Comparison of ENCODE assay signal across 30 cellular contexts in genomic region chr14:105846312-105846711, GRCh38.
"Had no signal": no experiment of that assay in that cellular context is flagged by ENCODE, and none has a peak within 500 bp of the region (broad histone marks: within the 10 kb centered on the region; RNA-seq: fewer than 3 reads in every experiment).

No MANE protein-coding gene starts in this region.

- H3K27me3 ChIP-seq: ascending aorta, cardiac muscle cell, colonic mucosa, sigmoid colon, suprapubic skin, tibial nerve had no signal

- H3K27ac ChIP-seq: ascending aorta, cardiac muscle cell, colonic mucosa, dorsolateral prefrontal cortex, pancreas, prostate gland, sigmoid colon, suprapubic skin, tibial nerve, VCaP had no signal

- H3K36me3 ChIP-seq: ascending aorta, cardiac muscle cell, colonic mucosa, pancreas, prostate gland, sigmoid colon, suprapubic skin, tibial nerve had no signal

- H3K4me1 ChIP-seq: ascending aorta, colonic mucosa, pancreas, prostate gland, sigmoid colon, suprapubic skin, tibial nerve had no signal

- DNase-seq: activated CD4-positive, alpha-beta memory T cell treated with anti-CD3 and anti-CD28 coated beads, Interleukin-2, amount 10 ng/mL, durations not matched to agents 7 days and 5 days; activated CD4-positive, alpha-beta T cell treated with anti-CD3 and anti-CD28 coated beads, Interleukin-2, amount 10 ng/mL, durations not matched to agents 7 days and 5 days; activated effector memory CD4-positive, alpha-beta T cell treated with Interleukin-2 at 50 U/mL for 16 hours; activated naive CD4-positive, alpha-beta T cell treated with Interleukin-2 at 50 U/mL for 16 hours; activated T-cell treated with anti-CD3 and anti-CD28 coated beads, Interleukin-2, amount 50 U/mL, for 72 hours; cerebellar nuclear complex; effector memory CD8-positive, alpha-beta T cell; foreskin fibroblast; hippocampal formation; left colon; naive thymus-derived CD4-positive, alpha-beta T cell; nucleus accumbens; retina; sigmoid colon; small intestine; stimulated activated CD4-positive, alpha-beta T cell treated with anti-CD3 and anti-CD28 coated beads, Interleukin-1b, Interleukin-23, amount 100 ng/mL, for 48 hours; stimulated activated CD4-positive, alpha-beta T cell treated with anti-CD3 and anti-CD28 coated beads, Interleukin-4, amount 100 ng/mL, for 4 hours; stimulated activated CD8-positive, alpha-beta memory T cell treated with anti-CD3 and anti-CD28 coated beads, Interleukin-4, amount 100 ng/mL, for 48 hours; stimulated activated naive CD4-positive, alpha-beta T cell; T-helper 9 cell had no signal

- H3K9me3 ChIP-seq: ascending aorta, colonic mucosa, pancreas, prostate gland, sigmoid colon, suprapubic skin had no signal

- ATAC-seq: activated CD4-positive, CD25-positive, alpha-beta regulatory T cell treated with anti-CD3 and anti-CD28 coated beads, Interleukin-2, amount 50 U/mL, for 24 hours; activated T-cell treated with anti-CD3 and anti-CD28 coated beads, Interleukin-2, amount 50 U/mL, for 72 hours; effector memory CD8-positive, alpha-beta T cell; left colon; naive thymus-derived CD4-positive, alpha-beta T cell; pancreas had no signal

- H3K4me3 ChIP-seq: ascending aorta, cardiac muscle cell, colonic mucosa, dorsolateral prefrontal cortex, pancreas, prostate gland, sigmoid colon, suprapubic skin, tibial nerve had no signal
